15 cellular contexts compared by ENCODE assay signal in the genomic region with DNA sequence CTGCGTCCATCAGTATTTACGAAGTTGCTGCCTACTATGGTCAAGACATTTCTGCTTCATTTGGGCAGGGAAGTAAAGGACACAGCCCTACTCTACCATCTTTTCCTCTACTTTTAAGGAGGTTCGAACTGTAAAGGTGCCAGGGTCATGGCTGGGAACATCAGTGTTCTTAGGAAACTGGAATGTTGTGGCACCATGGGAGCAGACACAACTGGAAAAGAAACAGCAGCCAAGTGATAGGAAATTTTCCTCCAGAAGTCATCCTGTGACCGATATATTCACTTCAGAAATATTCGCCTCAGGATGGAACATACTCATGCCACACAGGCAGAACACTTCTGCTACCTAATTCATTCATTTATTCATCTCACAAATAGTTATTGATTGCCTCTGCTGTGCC.
DNase-seq lines count a peak whose midpoint lies in the region; ATAC-seq and TF ChIP-seq lines count a peak whose summit lies in the region.
"Had no signal": no experiment of that assay in that cellular context is flagged by ENCODE, and none has a peak within 500 bp of the region (broad histone marks: within the 10 kb centered on the region; RNA-seq: fewer than 3 reads in every experiment).

No MANE protein-coding gene starts in this region.

- no peak overlapping the region for H3K4me3 ChIP-seq in heart left ventricle
- H3K4me3 ChIP-seq in colonic mucosa: no peak overlapping the region
- H3K4me3 ChIP-seq in aorta (ENCODE audit: low read length in 2 of 2): no peak overlapping the region
- H3K4me3 ChIP-seq: A549 had no signal

- H3K36me3 Mint-ChIP-seq in osteocyte (ENCODE audit: unreplicated experiment): peaks cover 4% of the 10 kb centered on the region

- peak in 2 of 4 donors; percentile 2 to 34 for ATAC-seq in heart left ventricle
- peak; percentile 26 for ATAC-seq in aorta (ENCODE audit: low FRiP score)
- no peak for ATAC-seq in HG03439 (IDR thresholded peaks at IDR 0.05; ENCODE audit: unreplicated experiment)
- ATAC-seq in HG03039 (IDR thresholded peaks at IDR 0.05; ENCODE audit: unreplicated experiment): no peak
- ATAC-seq: A549, esophagus mucosa had no signal

- peaks cover 54% of the 10 kb centered on the region for H3K4me1 Mint-ChIP-seq in osteocyte (ENCODE audit: unreplicated experiment)

- H3K27me3 Mint-ChIP-seq in osteocyte (ENCODE audit: unreplicated experiment): no peaks in the 10 kb centered on the region
- H3K27me3 Mint-ChIP-seq: type B pancreatic cell had no signal

- no peak for TF ChIP-seq POLR2A in heart left ventricle (IDR thresholded peaks at IDR 0.05)

- H3K9me3 Mint-ChIP-seq in osteocyte (ENCODE audit: unreplicated experiment): no peaks in the 10 kb centered on the region
- H3K9me3 Mint-ChIP-seq: type B pancreatic cell had no signal

- intact Hi-C loops in heart left ventricle (cut with DNase I) (loop anchor here in 6 of 10 donors (2.0 to 10.0 kb wide), 4 partner anchors 49 to 111 kb away; no protein-coding TSS in a partner anchor), cardiac septum (cut with DNase I) (no loop called here), colonic mucosa (cut with DNase I) (no loop called here), aorta (cut with DNase I) (loop anchor here in 1 of 2 donors (2.0 kb wide), 1 partner anchor 103 kb away; no protein-coding TSS in a partner anchor)

- peak overlapping the region in 1 of 2 donors; percentile 3 for H3K9ac ChIP-seq in colonic mucosa (ENCODE audit: low read depth in 2 of 2, low read length in 2 of 2)

- H3K4me1 ChIP-seq in heart left ventricle (peaks cover 5 to 88% (median 54%) of the 10 kb centered on the region in 12 donors), colonic mucosa (peaks cover 6% of the 10 kb centered on the region), aorta (ENCODE audit: control insufficient read depth in 1 of 2, insufficient read depth in 2 of 2, low read length in 2 of 2) (peaks cover 6 to 29% of the 10 kb centered on the region in 2 donors)

- H3K27me3 ChIP-seq in heart left ventricle (no peaks in the 10 kb centered on the region), colonic mucosa (no peaks in the 10 kb centered on the region), aorta (ENCODE audit: control insufficient read depth in 1 of 2, insufficient read depth in 2 of 2, low read length in 1 of 2) (no peaks in the 10 kb centered on the region)

- H3K36me3 ChIP-seq in heart left ventricle: peaks cover 0 to 40% (median 7%) of the 10 kb centered on the region in 9 donors
- H3K36me3 ChIP-seq in colonic mucosa: no peaks in the 10 kb centered on the region
- H3K36me3 ChIP-seq in aorta (ENCODE audit: control insufficient read depth in 1 of 2, insufficient read depth in 2 of 2, low read length in 1 of 2): no peaks in the 10 kb centered on the region

- 64 to 74% (median 68%) methylated on average over 5 of the region's 5 CpGs for WGBS in heart left ventricle, 4 donors
- WGBS in aorta, 2 donors: 23 to 42% methylated on average over 5 of the region's 5 CpGs

- H3K9me3 ChIP-seq in heart left ventricle: no peaks in the 10 kb centered on the region
- no peaks in the 10 kb centered on the region for H3K9me3 ChIP-seq in colonic mucosa
- no peaks in the 10 kb centered on the region for H3K9me3 ChIP-seq in aorta (ENCODE audit: control insufficient read depth, low read length)
- H3K9me3 ChIP-seq: A549 had no signal

- H3K27ac ChIP-seq in heart left ventricle (peak overlapping the region in 8 of 12 donors; percentile 16 to 88 (median 50)), colonic mucosa (peak overlapping the region; percentile 0), aorta (ENCODE audit: low read depth in 1 of 2, low read length in 2 of 2) (peak overlapping the region; percentile 87 to 94)
- H3K27ac ChIP-seq: A549 had no signal

- TF ChIP-seq CTCF in heart left ventricle (IDR thresholded peaks at IDR 0.05) (no peak), colonic mucosa (IDR thresholded peaks at IDR 0.05) (no peak), osteocyte (IDR thresholded peaks at IDR 0.05) (no peak)

- DNase-seq in heart left ventricle (no peak), cardiac septum (ENCODE audit: low spot score) (no peak), colonic mucosa (no peak), osteocyte (ENCODE audit: extremely low spot score, unreplicated experiment) (no peak), aorta (no peak), AG08395 (ENCODE audit: low spot score) (no peak)
- DNase-seq: activated effector memory CD4-positive, alpha-beta T cell treated with Interleukin-2 at 50 U/mL for 16 hours; cortex of kidney; stimulated activated CD4-positive, alpha-beta T cell treated with anti-CD3 and anti-CD28 coated beads, Interleukin-4, amount 100 ng/mL, for 24 hours; stimulated activated CD8-positive, alpha-beta memory T cell treated with anti-CD3 and anti-CD28 coated beads, Interleukin-4, amount 100 ng/mL, for 48 hours had no signal

- H3K4me3 Mint-ChIP-seq in osteocyte (ENCODE audit: unreplicated experiment): no peak overlapping the region
- H3K4me3 Mint-ChIP-seq: type B pancreatic cell had no signal

- H3K27ac Mint-ChIP-seq in osteocyte (ENCODE audit: unreplicated experiment): peak overlapping the region; percentile 85

Comparison
In these comparisons a context has a peak if more than half of its experiments do, and no peak if none do; other contexts are left out.
1. intact Hi-C loops: an anchor here in heart left ventricle (2.0 to 10.0 kb wide); none called in cardiac septum and colonic mucosa.
2. H3K27ac ChIP-seq: peak in every context shown above with its lines; median percentile 90 in aorta; 50 in heart left ventricle; 0 in colonic mucosa.